In genomic region chr2:70948350-70949003, GRCh38 we compare ENCODE assay signal across 1 cellular context.
TF ChIP-seq lines count a peak whose summit lies in the region.

No MANE protein-coding gene starts in this region.

TF ChIP-seq in HepG2, 621 proteins besides CTCF, POLR2A, EP300 and RAD21 (continued from another document and continues in another):
- TF ChIP-seq ZNF646 (CRISPR knock-in tag; IDR thresholded peaks at IDR 0.05) (no peak), ZNF777 (CRISPR knock-in tag; IDR thresholded peaks at IDR 0.05) (no peak; the same call in 1 of the 2 replicates), IRX3 (CRISPR knock-in tag; IDR thresholded peaks at IDR 0.05; ENCODE audit: borderline replicate concordance, low read depth) (no peak), ZNF788 (CRISPR knock-in tag; IDR thresholded peaks at IDR 0.05; ENCODE audit: borderline replicate concordance) (peak; percentile 43; the same call in 1 of the 2 replicates), NRL (CRISPR knock-in tag; IDR thresholded peaks at IDR 0.05; ENCODE audit: borderline replicate concordance) (peak; percentile 87), IKZF4 (CRISPR knock-in tag; IDR thresholded peaks at IDR 0.05; ENCODE audit: borderline replicate concordance, low read depth, not compliant biosample characterization) (no peak), ZFP91 (CRISPR knock-in tag; IDR thresholded peaks at IDR 0.05; ENCODE audit: borderline replicate concordance) (peak; percentile 78), ZNF574 (CRISPR knock-in tag; IDR thresholded peaks at IDR 0.05) (peak; percentile 65; the same call in 1 of the 2 replicates), FLYWCH1 (CRISPR knock-in tag; IDR thresholded peaks at IDR 0.05) (no peak), ZNF891 (CRISPR knock-in tag; IDR thresholded peaks at IDR 0.05) (peak; percentile 57; the same call in 1 of the 2 replicates), ZBTB43 (CRISPR knock-in tag; conservative IDR thresholded peaks at IDR 0.05) (0 out of 2 replicates have a peak, but pooled peaks have one; percentile 33), MTF2 (CRISPR knock-in tag; IDR thresholded peaks at IDR 0.05; ENCODE audit: borderline replicate concordance) (peak; percentile 84), MBNL3 (CRISPR knock-in tag; conservative IDR thresholded peaks at IDR 0.05) (no peak), IRF1 (CRISPR knock-in tag; IDR thresholded peaks at IDR 0.05; ENCODE audit: low read depth) (0 out of 2 replicates have a peak, but pooled peaks have one; percentile 48), TIGD3 (CRISPR knock-in tag; IDR thresholded peaks at IDR 0.05; ENCODE audit: borderline replicate concordance) (peak; percentile 89; the same call in 1 of the 2 replicates), ZNF317 (CRISPR knock-in tag; IDR thresholded peaks at IDR 0.05) (no peak), HNF1A (IDR thresholded peaks at IDR 0.05; ENCODE audit: low read depth) (no peak), HNF1A (CRISPR knock-in tag; IDR thresholded peaks at IDR 0.05; ENCODE audit: borderline replicate concordance) (0 out of 2 replicates have a peak, but pooled peaks have one; percentile 39), ZNF572 (CRISPR knock-in tag; IDR thresholded peaks at IDR 0.05) (0 out of 2 replicates have a peak, but pooled peaks have one; percentile 80), TEF (CRISPR knock-in tag; IDR thresholded peaks at IDR 0.05) (no peak), AKNA (CRISPR knock-in tag; IDR thresholded peaks at IDR 0.05; ENCODE audit: borderline replicate concordance) (no peak), CBX5 (CRISPR knock-in tag; IDR thresholded peaks at IDR 0.05; ENCODE audit: borderline replicate concordance) (no peak)
